In the genomic region with DNA sequence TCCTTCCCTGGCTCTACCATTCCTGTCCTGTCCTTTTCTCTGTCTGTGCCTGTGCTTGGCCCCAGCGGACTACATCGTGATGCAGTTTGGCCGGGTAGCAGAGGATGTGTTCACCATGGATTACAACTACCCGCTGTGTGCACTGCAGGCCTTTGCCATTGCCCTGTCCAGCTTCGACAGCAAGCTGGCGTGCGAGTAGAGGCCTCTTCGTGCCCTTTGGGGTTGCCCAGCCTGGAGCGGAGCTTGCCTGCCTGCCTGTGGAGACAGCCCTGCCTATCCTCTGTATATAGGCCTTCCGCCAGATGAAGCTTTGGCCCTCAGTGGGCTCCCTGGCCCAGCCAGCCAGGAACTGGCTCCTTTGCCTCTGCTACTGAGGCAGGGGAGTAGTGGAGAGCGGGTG, we compare ENCODE assay signal across 21 cellular contexts. TPM values are rescaled to one million over a fixed set of nuclear protein-coding genes. Genes with fewer than 3 reads are reported as not detected.
DNase-seq lines count a peak whose midpoint lies in the region; ATAC-seq and TF ChIP-seq lines count a peak whose summit lies in the region.
"Had no signal": no experiment of that assay in that cellular context is flagged by ENCODE, and none has a peak within 500 bp of the region (broad histone marks: within the 10 kb centered on the region; RNA-seq: fewer than 3 reads in every experiment).

No MANE protein-coding gene starts in this region.

- H3K27me3 ChIP-seq in right cardiac atrium (ENCODE audit: control insufficient read depth, insufficient read depth), result no peaks in the 10 kb centered on the region
- H3K27me3 ChIP-seq in esophagus muscularis mucosa, result no peaks in the 10 kb centered on the region
- H3K27me3 ChIP-seq: BE2C had no signal

- 96% methylated on average over 11 of the region's 11 CpGs for WGBS in right cardiac atrium
- 98% methylated on average over 10 of the region's 11 CpGs for WGBS in esophagus muscularis mucosa

- H3K4me3 Mint-ChIP-seq in neural crest cell (no peak overlapping the region), type B pancreatic cell (no peak overlapping the region)

- H3K27ac ChIP-seq in right cardiac atrium (ENCODE audit: low read length), result no peak overlapping the region
- H3K27ac ChIP-seq in esophagus muscularis mucosa (replicated peaks in 1 of 4), result no peak overlapping the region
- H3K27ac ChIP-seq: KMS-11 had no signal

- DNase-seq in cardiac septum (ENCODE audit: low spot score), result peak; percentile 75
- DNase-seq in right cardiac atrium, result no peak
- DNase-seq in esophagus muscularis mucosa (ENCODE audit: extremely low spot score), result peak; percentile 80
- no peak for DNase-seq in neural crest cell (ENCODE audit: low read depth, low spot score)
- peak; percentile 53 for DNase-seq in type B pancreatic cell (ENCODE audit: extremely low spot score, unreplicated experiment)
- DNase-seq in HK-2 (ENCODE audit: unreplicated experiment), result no peak
- no peak for DNase-seq in mucosa of descending colon
- DNase-seq: BE2C, DMS53, GDM1, GOT3, IMR-90, NCI-H1105, NCI-H146, NCI-H2029 treated with DMSO at 0.1 percent for 48 hours, NCI-H226, NCI-H524, NCI-H774 had no signal

- H3K9me3 Mint-ChIP-seq in neural crest cell (no peaks in the 10 kb centered on the region), type B pancreatic cell (no peaks in the 10 kb centered on the region)

- no peak overlapping the region for H3K4me3 ChIP-seq in right cardiac atrium (ENCODE audit: low read length)
- no peak overlapping the region for H3K4me3 ChIP-seq in esophagus muscularis mucosa
- no peak overlapping the region for H3K4me3 ChIP-seq in mucosa of descending colon

- no peak for ATAC-seq in right cardiac atrium
- no peak for ATAC-seq in mucosa of descending colon
- ATAC-seq: HCT116, Panc1 had no signal

- peaks cover 10 to 93% (median 76%) of the 10 kb centered on the region in 4 donors for H3K36me3 ChIP-seq in esophagus muscularis mucosa
- H3K36me3 ChIP-seq in mucosa of descending colon (ENCODE audit: low read depth), result no peaks in the 10 kb centered on the region

- no peak for TF ChIP-seq POLR2A in esophagus muscularis mucosa (IDR thresholded peaks at IDR 0.05; ENCODE audit: low read depth)

- TF ChIP-seq EP300 in esophagus muscularis mucosa (IDR thresholded peaks at IDR 0.05), result no peak

- H3K9me3 ChIP-seq in right cardiac atrium (ENCODE audit: control insufficient read depth, low read length) (no peaks in the 10 kb centered on the region), esophagus muscularis mucosa (no peaks in the 10 kb centered on the region), mucosa of descending colon (no peaks in the 10 kb centered on the region)
- H3K9me3 ChIP-seq: BE2C had no signal

- H3K27me3 Mint-ChIP-seq in neural crest cell (ENCODE audit: low read depth), result no peaks in the 10 kb centered on the region
- H3K27me3 Mint-ChIP-seq in type B pancreatic cell, result no peaks in the 10 kb centered on the region

- H3K27ac Mint-ChIP-seq in neural crest cell (ENCODE audit: unreplicated experiment), result peak overlapping the region; percentile 10
- H3K27ac Mint-ChIP-seq in type B pancreatic cell, result no peak overlapping the region

- H3K4me1 ChIP-seq in right cardiac atrium (ENCODE audit: control insufficient read depth, insufficient read depth, low read length) (peaks cover 2% of the 10 kb centered on the region), esophagus muscularis mucosa (peaks cover 0 to 9% (median 1%) of the 10 kb centered on the region in 4 donors), mucosa of descending colon (ENCODE audit: low read depth) (no peaks in the 10 kb centered on the region)
- H3K4me1 ChIP-seq: BE2C had no signal

- no peaks in the 10 kb centered on the region for H3K4me1 Mint-ChIP-seq in neural crest cell
- no peaks in the 10 kb centered on the region for H3K4me1 Mint-ChIP-seq in type B pancreatic cell (ENCODE audit: unreplicated experiment)

- TF ChIP-seq CTCF in esophagus muscularis mucosa (IDR thresholded peaks at IDR 0.05), result no peak
- TF ChIP-seq CTCF in neural crest cell (conservative IDR thresholded peaks at IDR 0.05), result no peak
- no peak for TF ChIP-seq CTCF in type B pancreatic cell (conservative IDR thresholded peaks at IDR 0.05)
- TF ChIP-seq CTCF in mucosa of descending colon (IDR thresholded peaks at IDR 0.05), result no peak

- intact Hi-C loops in cardiac septum (cut with DNase I), result no loop called here
- intact Hi-C loops in right cardiac atrium (cut with DNase I), result no loop called here
- intact Hi-C loops in esophagus muscularis mucosa (cut with DNase I), result no loop called here
- intact Hi-C loops in mucosa of descending colon (cut with DNase I, micrococcal nuclease), result no loop called here

- H3K36me3 Mint-ChIP-seq in neural crest cell (ENCODE audit: low read depth), result no peaks in the 10 kb centered on the region
- peaks cover 6% of the 10 kb centered on the region for H3K36me3 Mint-ChIP-seq in type B pancreatic cell

RNA-seq across cellular contexts. Expression of a gene that starts 20.4 kb away (rescaled TPM):
- 12.2 TPM for total RNA-seq in cardiac septum
- total RNA-seq in right cardiac atrium, result 10 to 100 TPM; 24.8 to 31.2 (median 28.0) TPM
- polyA plus RNA-seq in right cardiac atrium, result 10.0 TPM
- 10 to 100 TPM in 2 of 4 donors, 1 to 10 TPM in 2; 8.3 to 18.3 (median 12.1) TPM for total RNA-seq in esophagus muscularis mucosa
- 23.7 and 26.1 TPM in 2 replicates for total RNA-seq in neural crest cell
- 11.5 and 28.8 TPM in 2 replicates for total RNA-seq in type B pancreatic cell (ENCODE audit: low replicate concordance)
- total RNA-seq in mucosa of descending colon, result 10 to 100 TPM in 1 of 3 donors, 1 to 10 TPM in 1, under 1 TPM in 1; 0.58 to 10.4 (median 1.8) TPM

Comparison
In these comparisons a context has a peak if more than half of its experiments do, and no peak if none do; other contexts are left out.
1. DNase-seq: peak in cardiac septum (single experiment), esophagus muscularis mucosa (single experiment) and type B pancreatic cell (single experiment); none in right cardiac atrium (0 of 3), neural crest cell (single experiment), HK-2 (single experiment) and mucosa of descending colon (0 of 3).